In genomic region chr16:67017810-67018488, GRCh38 we compare ENCODE assay signal across 1 cellular context.
TF ChIP-seq lines count a peak whose summit lies in the region.

No MANE protein-coding gene starts in this region.

TF ChIP-seq in HepG2, 621 proteins besides CTCF, POLR2A, EP300 and RAD21 (continued from another document and continues in another):
- TF ChIP-seq HMGXB3 (CRISPR knock-in tag; IDR thresholded peaks at IDR 0.05; ENCODE audit: borderline replicate concordance): peak; percentile 99
- no peak for TF ChIP-seq HOXA9 (CRISPR knock-in tag; IDR thresholded peaks at IDR 0.05; ENCODE audit: borderline replicate concordance)
- peak; percentile 32; the same call in 1 of the 2 replicates for TF ChIP-seq ZNF318 (CRISPR knock-in tag; IDR thresholded peaks at IDR 0.05)
- TF ChIP-seq NFYC (CRISPR knock-in tag; IDR thresholded peaks at IDR 0.05): peak; percentile 92
- no peak for TF ChIP-seq ZNF296 (CRISPR knock-in tag; conservative IDR thresholded peaks at IDR 0.05)
- TF ChIP-seq ZNF274 (CRISPR knock-in tag; IDR thresholded peaks at IDR 0.05): 0 out of 2 replicates have a peak, but pooled peaks have one; percentile 66
- peak; percentile 82 for TF ChIP-seq ELF3 (CRISPR knock-in tag; IDR thresholded peaks at IDR 0.05)
- TF ChIP-seq FOXP4 (CRISPR knock-in tag; IDR thresholded peaks at IDR 0.05): peak; percentile 46
- peak; percentile 41; the same call in 1 of the 2 replicates for TF ChIP-seq HDAC1 (CRISPR knock-in tag; IDR thresholded peaks at IDR 0.05)
- peak; percentile 79 for TF ChIP-seq HNF1B (CRISPR knock-in tag; IDR thresholded peaks at IDR 0.05)
- TF ChIP-seq ZNF138 (CRISPR knock-in tag; IDR thresholded peaks at IDR 0.05; ENCODE audit: low read depth): peak; percentile 30; the same call in 1 of the 2 replicates
- 0 out of 2 replicates have a peak, but pooled peaks have one; percentile 59 for TF ChIP-seq ZSCAN21 (CRISPR knock-in tag; IDR thresholded peaks at IDR 0.05; ENCODE audit: borderline replicate concordance)
- peak; percentile 80; the same call in 1 of the 2 replicates for TF ChIP-seq MYPOP (CRISPR knock-in tag; IDR thresholded peaks at IDR 0.05)
- no peak for TF ChIP-seq ZBTB21 (CRISPR knock-in tag; IDR thresholded peaks at IDR 0.05)
- TF ChIP-seq ZNF660 (CRISPR knock-in tag; IDR thresholded peaks at IDR 0.05; ENCODE audit: borderline replicate concordance, low read depth): no peak
- no peak for TF ChIP-seq HOXD1 (CRISPR knock-in tag; IDR thresholded peaks at IDR 0.05)
- TF ChIP-seq ZSCAN5A (CRISPR knock-in tag; IDR thresholded peaks at IDR 0.05; ENCODE audit: borderline replicate concordance): peak; percentile 58; the same call in 1 of the 2 replicates
- no peak for TF ChIP-seq NFAT5 (CRISPR knock-in tag; IDR thresholded peaks at IDR 0.05)
- no peak for TF ChIP-seq HDAC6 (IDR thresholded peaks at IDR 0.05; ENCODE audit: low read depth, low read length)
- peak; percentile 42; the same call in 1 of the 2 replicates for TF ChIP-seq CBFB (CRISPR knock-in tag; IDR thresholded peaks at IDR 0.05)
- no peak for TF ChIP-seq PAWR (CRISPR knock-in tag; IDR thresholded peaks at IDR 0.05; ENCODE audit: borderline replicate concordance)
- no peak for TF ChIP-seq ZNF276 (CRISPR knock-in tag; IDR thresholded peaks at IDR 0.05; ENCODE audit: low read depth)
- TF ChIP-seq ATAD3A (CRISPR knock-in tag; IDR thresholded peaks at IDR 0.05): no peak
- peak; percentile 72; the same call in 1 of the 2 replicates for TF ChIP-seq SOX5 (CRISPR knock-in tag; IDR thresholded peaks at IDR 0.05; ENCODE audit: borderline replicate concordance)
- TF ChIP-seq EED (CRISPR knock-in tag; IDR thresholded peaks at IDR 0.05): peak; percentile 80; the same call in 1 of the 2 replicates
